ENCODE assay signal across 5 cellular contexts in the genomic region with DNA sequence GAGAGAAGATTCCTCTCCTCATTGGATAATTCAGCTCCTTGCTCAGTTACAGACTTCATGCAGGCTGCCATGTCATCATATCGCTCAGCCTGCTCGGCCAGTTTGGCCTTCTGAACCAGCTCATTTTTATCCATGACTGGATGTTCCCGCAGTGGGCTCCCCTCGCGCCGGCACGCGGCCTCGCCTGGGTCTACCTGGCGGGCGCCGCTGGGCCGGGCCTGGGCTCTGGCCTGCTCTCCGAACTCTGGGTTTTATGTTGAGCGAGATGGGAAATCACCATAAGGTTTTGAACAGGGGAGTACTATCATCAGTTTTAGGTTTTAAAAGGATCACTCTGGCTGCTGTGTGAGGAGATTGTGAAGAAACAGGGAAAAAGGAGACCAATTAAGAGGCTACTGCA. TPM values are rescaled to one million over a fixed set of nuclear protein-coding genes. Genes with fewer than 3 reads are reported as not detected.
"Had no signal": no experiment of that assay in that cellular context is flagged by ENCODE, and none has a peak within 500 bp of the region (broad histone marks: within the 10 kb centered on the region; RNA-seq: fewer than 3 reads in every experiment).

No MANE protein-coding gene starts in this region.

RNA-seq across cellular contexts. Expression of gene GPR34, which starts 12.4 kb away (rescaled TPM):
- total RNA-seq: activated CD4-positive, alpha-beta memory T cell treated with anti-CD3 and anti-CD28 coated beads, Interleukin-2, amount 10 ng/mL, durations not matched to agents 7 days and 5 days; T-helper 2 cell treated with Interferon-gamma antibody and Interleukin-4, amounts not matched to agents 100 ng/mL and 5 ng/mL, for 36 hours had no signal

RNA-seq across cellular contexts. Expression of gene GPR82, which starts 47.6 kb away (rescaled TPM):
- total RNA-seq: activated CD4-positive, alpha-beta memory T cell treated with anti-CD3 and anti-CD28 coated beads, Interleukin-2, amount 10 ng/mL, durations not matched to agents 7 days and 5 days; activated CD4-positive, alpha-beta T cell treated with anti-CD3 and anti-CD28 coated beads, Interleukin-2, amount 10 ng/mL, durations not matched to agents 24 days and 14 days; activated CD4-positive, alpha-beta T cell treated with anti-CD3 and anti-CD28 coated beads, Interleukin-2, amount 10 ng/mL, durations not matched to agents 7 days and 5 days; T-helper 17 cell had no signal
